1 cellular context compared by ENCODE assay signal in genomic region chr6:106147476-106147875, GRCh38.
TF ChIP-seq lines count a peak whose summit lies in the region.

No MANE protein-coding gene starts in this region.

TF ChIP-seq in HepG2, 621 proteins besides CTCF, POLR2A, EP300 and RAD21 (continued from another document):
- TF ChIP-seq, protein P1, sequence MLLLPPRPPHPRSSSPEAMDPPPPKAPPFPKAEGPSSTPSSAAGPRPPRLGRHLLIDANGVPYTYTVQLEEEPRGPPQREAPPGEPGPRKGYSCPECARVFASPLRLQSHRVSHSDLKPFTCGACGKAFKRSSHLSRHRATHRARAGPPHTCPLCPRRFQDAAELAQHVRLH (CRISPR knock-in tag; IDR thresholded peaks at IDR 0.05; ENCODE audit: borderline replicate concordance, low read depth): no peak
- TF ChIP-seq SSRP1 (CRISPR knock-in tag; IDR thresholded peaks at IDR 0.05) (no peak), GTF3A (CRISPR knock-in tag; conservative IDR thresholded peaks at IDR 0.05) (no peak), KAT8 (CRISPR knock-in tag; IDR thresholded peaks at IDR 0.05) (no peak), BORCS8-MEF2B (CRISPR knock-in tag; IDR thresholded peaks at IDR 0.05) (no peak), SNAI1 (CRISPR knock-in tag; IDR thresholded peaks at IDR 0.05; ENCODE audit: borderline replicate concordance) (no peak), ISL2 (CRISPR knock-in tag; IDR thresholded peaks at IDR 0.05) (no peak), TCF7L2 (IDR thresholded peaks at IDR 0.05; ENCODE audit: low read depth, low read length) (no peak), RBAK (CRISPR knock-in tag; IDR thresholded peaks at IDR 0.05) (no peak), ZNF557 (CRISPR knock-in tag; IDR thresholded peaks at IDR 0.05) (no peak), HNF1A (IDR thresholded peaks at IDR 0.05; ENCODE audit: low read depth) (no peak), HNF1A (CRISPR knock-in tag; IDR thresholded peaks at IDR 0.05; ENCODE audit: borderline replicate concordance) (no peak), STAT5B (CRISPR knock-in tag; IDR thresholded peaks at IDR 0.05) (no peak), KLF6 (CRISPR knock-in tag; IDR thresholded peaks at IDR 0.05) (no peak), POGK (CRISPR knock-in tag; conservative IDR thresholded peaks at IDR 0.05) (no peak), ZFY (CRISPR knock-in tag; IDR thresholded peaks at IDR 0.05) (no peak), GTF2F1 (IDR thresholded peaks at IDR 0.05; ENCODE audit: low read length) (no peak), KDM6A (CRISPR knock-in tag; IDR thresholded peaks at IDR 0.05; ENCODE audit: low read depth) (no peak)
